Comparison of ENCODE assay signal across 1 cellular context in genomic region chr13:45464687-45465453, GRCh38.
TF ChIP-seq lines count a peak whose summit lies in the region.

COG3 (plus strand) TSS chr13:45464939; CDS start chr13:45465037, 98 bp downstream.

TF ChIP-seq in liver, 16 proteins besides CTCF, POLR2A, EP300 and RAD21 (continued from another document):
- TF ChIP-seq REST (IDR thresholded peaks at IDR 0.05), result peak; percentile 89
- peak; percentile 96 to 98 for TF ChIP-seq GABPA (IDR thresholded peaks at IDR 0.05 in 1 of 2, conservative IDR thresholded peaks at IDR 0.05 in 1 of 2)
- peak; percentile 31 to 65 for TF ChIP-seq HNF4A (conservative IDR thresholded peaks at IDR 0.05)
- TF ChIP-seq YY1 (IDR thresholded peaks at IDR 0.05), result peak; percentile 87
- TF ChIP-seq FOXA1 (IDR thresholded peaks at IDR 0.05), result peak; percentile 76
- TF ChIP-seq FOXA2 (IDR thresholded peaks at IDR 0.05), result peak; percentile 64
TF ChIP-seq in liver: peak in this region for 16.
